In genomic region chr19:30093966-30094770, GRCh38 we compare ENCODE assay signal across 24 cellular contexts.
"Had no signal": no experiment of that assay in that cellular context is flagged by ENCODE, and none has a peak within 500 bp of the region (broad histone marks: within the 10 kb centered on the region; RNA-seq: fewer than 3 reads in every experiment).

No MANE protein-coding gene starts in this region.

- H3K4me3 ChIP-seq: adrenal gland, body of pancreas, SJCRH30 had no signal

- ATAC-seq: activated CD4-positive, CD25-positive, alpha-beta regulatory T cell treated with anti-CD3 and anti-CD28 coated beads, Interleukin-2, amount 50 U/mL, for 24 hours; activated CD8-positive, alpha-beta T cell treated with anti-CD3 and anti-CD28 coated beads for 36 hours; activated T-cell treated with anti-CD3 and anti-CD28 coated beads, Interleukin-2, amount 50 U/mL, for 72 hours; body of pancreas had no signal

- H3K4me1 Mint-ChIP-seq: activated naive CD8-positive, alpha-beta T cell treated with anti-CD3 and anti-CD28 coated beads, Interleukin-2, amount 10 ng/mL, durations not matched to agents 7 days and 5 days had no signal

- H3K9me3 Mint-ChIP-seq: activated CD8-positive, alpha-beta T cell treated with anti-CD3 and anti-CD28 coated beads for 36 hours; activated naive CD8-positive, alpha-beta T cell treated with anti-CD3 and anti-CD28 coated beads, Interleukin-2, amount 10 ng/mL, durations not matched to agents 7 days and 5 days; activated T-cell treated with anti-CD3 and anti-CD28 coated beads, Interleukin-2, amount 50 U/mL, for 72 hours; activated T-helper 2 cell treated with anti-CD3 and anti-CD28 coated beads, Interferon-gamma antibody, Interleukin-2, Interleukin-4, amounts not matched to agents 10 μg/mL and 5 μg/mL and 100 μg/mL, durations not matched to agents 14 hours and 24 hours and 36 hours; T-helper 1 cell treated with Interleukin-12 subunit alpha and Interleukin-12 subunit beta and Interleukin-4 antibody, amounts not matched to agents 30 μg/mL and 1 μg/mL, for 36 hours had no signal

- H3K27me3 Mint-ChIP-seq: activated CD8-positive, alpha-beta T cell treated with anti-CD3 and anti-CD28 coated beads for 36 hours; activated naive CD8-positive, alpha-beta T cell treated with anti-CD3 and anti-CD28 coated beads, Interleukin-2, amount 10 ng/mL, durations not matched to agents 7 days and 5 days had no signal

- H3K4me1 ChIP-seq: adrenal gland, body of pancreas, SJCRH30 had no signal

- H3K27ac Mint-ChIP-seq: activated CD8-positive, alpha-beta T cell treated with anti-CD3 and anti-CD28 coated beads for 36 hours; activated naive CD8-positive, alpha-beta T cell treated with anti-CD3 and anti-CD28 coated beads, Interleukin-2, amount 10 ng/mL, durations not matched to agents 7 days and 5 days; activated T-cell treated with anti-CD3 and anti-CD28 coated beads, Interleukin-2, amount 50 U/mL, for 72 hours; activated T-helper 2 cell treated with anti-CD3 and anti-CD28 coated beads, Interferon-gamma antibody, Interleukin-2, Interleukin-4, amounts not matched to agents 10 μg/mL and 5 μg/mL and 100 μg/mL, durations not matched to agents 14 hours and 24 hours and 36 hours; T-helper 1 cell treated with Interleukin-12 subunit alpha and Interleukin-12 subunit beta and Interleukin-4 antibody, amounts not matched to agents 30 μg/mL and 1 μg/mL, for 36 hours had no signal

- H3K4me3 Mint-ChIP-seq: activated CD8-positive, alpha-beta T cell treated with anti-CD3 and anti-CD28 coated beads for 36 hours; activated naive CD8-positive, alpha-beta T cell treated with anti-CD3 and anti-CD28 coated beads, Interleukin-2, amount 10 ng/mL, durations not matched to agents 7 days and 5 days; activated T-cell treated with anti-CD3 and anti-CD28 coated beads, Interleukin-2, amount 50 U/mL, for 72 hours; T-helper 1 cell treated with Interleukin-12 subunit alpha and Interleukin-12 subunit beta and Interleukin-4 antibody, amounts not matched to agents 30 μg/mL and 1 μg/mL, for 36 hours had no signal

- H3K9me3 ChIP-seq: adrenal gland, body of pancreas, SJCRH30 had no signal

- DNase-seq: activated CD4-positive, alpha-beta T cell treated with anti-CD3 and anti-CD28 coated beads for 4 hours; activated CD8-positive, alpha-beta memory T cell treated with anti-CD3 and anti-CD28 coated beads, Interleukin-2, amount 50 U/mL, for 4 hours; activated CD8-positive, alpha-beta T cell treated with anti-CD3 and anti-CD28 coated beads for 36 hours; activated gamma-delta T cell treated with Interleukin-2 at 50 U/mL for 16 hours; activated naive CD4-positive, alpha-beta T cell treated with anti-CD3 and anti-CD28 coated beads, Interleukin-2, amount 50 U/mL, for 16 hours; activated naive CD8-positive, alpha-beta T cell treated with anti-CD3 and anti-CD28 coated beads, Interleukin-2, amount 10 ng/mL, durations not matched to agents 7 days and 5 days; activated T-cell treated with anti-CD3 and anti-CD28 coated beads, Interleukin-2, amount 50 U/mL, for 72 hours; adrenal gland; anterior cingulate cortex; body of pancreas; IMR-90; KG1; NCI-H1048; NCI-H146; NCI-H187 treated with DMSO at 0.1 percent for 48 hours; NCI-H2171; NCI-H2227 treated with DMSO at 0.1 percent for 48 hours; NCI-H526 treated with DMSO at 0.1 percent for 48 hours; NCI-H82; Right ventricle myocardium superior; SJCRH30 had no signal

- H3K27me3 ChIP-seq: adrenal gland, body of pancreas, SJCRH30 had no signal

- H3K36me3 ChIP-seq: adrenal gland, SJCRH30 had no signal

- H3K27ac ChIP-seq: adrenal gland, body of pancreas, SJCRH30 had no signal

- H3K36me3 Mint-ChIP-seq: activated naive CD8-positive, alpha-beta T cell treated with anti-CD3 and anti-CD28 coated beads, Interleukin-2, amount 10 ng/mL, durations not matched to agents 7 days and 5 days had no signal
